ENCODE assay signal across 15 cellular contexts in genomic region chr9:36987891-36988290, GRCh38. TPM values are rescaled to one million over a fixed set of nuclear protein-coding genes. Genes with fewer than 3 reads are reported as not detected.
DNase-seq lines count a peak whose midpoint lies in the region; ATAC-seq lines count a peak whose summit lies in the region.
"Had no signal": no experiment of that assay in that cellular context is flagged by ENCODE, and none has a peak within 500 bp of the region (broad histone marks: within the 10 kb centered on the region; RNA-seq: fewer than 3 reads in every experiment).

No MANE protein-coding gene starts in this region.

- peaks cover 6% of the 10 kb centered on the region for H3K36me3 Mint-ChIP-seq in activated naive CD8-positive, alpha-beta T cell treated with anti-CD3 and anti-CD28 coated beads, Interleukin-2, amount 10 ng/mL, durations not matched to agents 7 days and 5 days
- peaks cover 12% of the 10 kb centered on the region for H3K36me3 Mint-ChIP-seq in activated naive CD8-positive, alpha-beta T cell treated with anti-CD3 and anti-CD28 coated beads for 36 hours
- peaks cover 63 to 75% of the 10 kb centered on the region in 2 donors for H3K36me3 Mint-ChIP-seq in stimulated activated naive B cell treated with anti-CD40 and anti-IgM and Interleukin-4, amounts not matched to agents 10 μg/mL and 1 μg/mL and 100 μg/mL, for 72 hours

- H3K27me3 Mint-ChIP-seq in activated naive CD8-positive, alpha-beta T cell treated with anti-CD3 and anti-CD28 coated beads, Interleukin-2, amount 10 ng/mL, durations not matched to agents 7 days and 5 days, result peaks cover 75% of the 10 kb centered on the region
- peaks cover 78% of the 10 kb centered on the region for H3K27me3 Mint-ChIP-seq in activated naive CD8-positive, alpha-beta T cell treated with anti-CD3 and anti-CD28 coated beads for 36 hours
- no peaks in the 10 kb centered on the region for H3K27me3 Mint-ChIP-seq in stimulated activated naive B cell treated with anti-CD40 and anti-IgM and Interleukin-4, amounts not matched to agents 10 μg/mL and 1 μg/mL and 100 μg/mL, for 72 hours

- no peak overlapping the region for H3K27ac Mint-ChIP-seq in activated naive CD8-positive, alpha-beta T cell treated with anti-CD3 and anti-CD28 coated beads, Interleukin-2, amount 10 ng/mL, durations not matched to agents 7 days and 5 days
- H3K27ac Mint-ChIP-seq in activated naive CD8-positive, alpha-beta T cell treated with anti-CD3 and anti-CD28 coated beads for 36 hours, result no peak overlapping the region
- H3K27ac Mint-ChIP-seq in stimulated activated naive B cell treated with anti-CD40 and anti-IgM and Interleukin-4, amounts not matched to agents 10 μg/mL and 1 μg/mL and 100 μg/mL, for 72 hours, result peak overlapping the region; percentile 95
- H3K27ac Mint-ChIP-seq: natural killer cell treated with Interleukin-12 subunit alpha and Interleukin-12 subunit beta and Interleukin-15 and Interleukin-18, amount 100 ng/mL, for 72 hours had no signal

- peaks cover 18% of the 10 kb centered on the region for H3K9me3 Mint-ChIP-seq in activated naive CD8-positive, alpha-beta T cell treated with anti-CD3 and anti-CD28 coated beads, Interleukin-2, amount 10 ng/mL, durations not matched to agents 7 days and 5 days
- peaks cover 13% of the 10 kb centered on the region for H3K9me3 Mint-ChIP-seq in activated naive CD8-positive, alpha-beta T cell treated with anti-CD3 and anti-CD28 coated beads for 36 hours
- peaks cover 4 to 8% of the 10 kb centered on the region in 2 donors for H3K9me3 Mint-ChIP-seq in stimulated activated naive B cell treated with anti-CD40 and anti-IgM and Interleukin-4, amounts not matched to agents 10 μg/mL and 1 μg/mL and 100 μg/mL, for 72 hours

- H3K4me3 Mint-ChIP-seq in activated naive CD8-positive, alpha-beta T cell treated with anti-CD3 and anti-CD28 coated beads, Interleukin-2, amount 10 ng/mL, durations not matched to agents 7 days and 5 days, result peak overlapping the region; percentile 65
- no peak overlapping the region for H3K4me3 Mint-ChIP-seq in activated naive CD8-positive, alpha-beta T cell treated with anti-CD3 and anti-CD28 coated beads for 36 hours
- peak overlapping the region; percentile 81 to 83 for H3K4me3 Mint-ChIP-seq in stimulated activated naive B cell treated with anti-CD40 and anti-IgM and Interleukin-4, amounts not matched to agents 10 μg/mL and 1 μg/mL and 100 μg/mL, for 72 hours
- H3K4me3 Mint-ChIP-seq: natural killer cell treated with Interleukin-12 subunit alpha and Interleukin-12 subunit beta and Interleukin-15 and Interleukin-18, amount 100 ng/mL, for 72 hours had no signal

- no peak for DNase-seq in activated naive CD8-positive, alpha-beta T cell treated with anti-CD3 and anti-CD28 coated beads, Interleukin-2, amount 10 ng/mL, durations not matched to agents 7 days and 5 days
- no peak for DNase-seq in activated naive CD8-positive, alpha-beta T cell treated with anti-CD3 and anti-CD28 coated beads for 36 hours
- DNase-seq in M059J (ENCODE audit: low read depth), result peak; percentile 82
- DNase-seq in fibroblast of peridontal ligament (ENCODE audit: extremely low read depth), result peak; percentile 7
- no peak for DNase-seq in stimulated activated naive B cell treated with anti-CD40 and anti-IgM and Interleukin-4, amounts not matched to agents 10 μg/mL and 1 μg/mL and 100 μg/mL, for 72 hours
- DNase-seq in HUDEP-2 (lab: John Stamatoyannopoulos, UW; ENCODE audit: unreplicated experiment in 76 of 76), result no peak
- no peak for DNase-seq in NCI-H2227 treated with DMSO at 0.1 percent for 48 hours (lab: John Stamatoyannopoulos, UW)
- DNase-seq: activated CD4-positive, alpha-beta T cell treated with anti-CD3 and anti-CD28 coated beads, Interleukin-2, amount 50 U/mL, for 4 hours; GDM1; NCI-H2081; NK-92 treated with Interleukin-12 subunit alpha and Interleukin-12 subunit beta, amount 100 ng/mL, for 24 hours; SW 1271; uterus had no signal

- POLR2A ChIA-PET in activated naive CD8-positive, alpha-beta T cell treated with anti-CD3 and anti-CD28 coated beads, Interleukin-2, amount 10 ng/mL, durations not matched to agents 7 days and 5 days (lab: Charles Lee), result no interaction called here

- ATAC-seq in activated naive CD8-positive, alpha-beta T cell treated with anti-CD3 and anti-CD28 coated beads, Interleukin-2, amount 10 ng/mL, durations not matched to agents 7 days and 5 days (ENCODE audit: low read depth), result no peak
- peak; percentile 55 to 58 for ATAC-seq in stimulated activated naive B cell treated with anti-CD40 and anti-IgM and Interleukin-4, amounts not matched to agents 10 μg/mL and 1 μg/mL and 100 μg/mL, for 72 hours (replicated peaks)
- no peak for ATAC-seq in HG03175 (IDR thresholded peaks at IDR 0.05; ENCODE audit: unreplicated experiment)
- ATAC-seq: natural killer cell treated with Interleukin-12 subunit alpha and Interleukin-12 subunit beta and Interleukin-15 and Interleukin-18, amount 100 ng/mL, for 72 hours had no signal

- H3K4me1 Mint-ChIP-seq in activated naive CD8-positive, alpha-beta T cell treated with anti-CD3 and anti-CD28 coated beads, Interleukin-2, amount 10 ng/mL, durations not matched to agents 7 days and 5 days, result peaks cover 12% of the 10 kb centered on the region
- H3K4me1 Mint-ChIP-seq in activated naive CD8-positive, alpha-beta T cell treated with anti-CD3 and anti-CD28 coated beads for 36 hours, result peaks cover 14% of the 10 kb centered on the region
- peaks cover 63 to 89% of the 10 kb centered on the region in 2 donors for H3K4me1 Mint-ChIP-seq in stimulated activated naive B cell treated with anti-CD40 and anti-IgM and Interleukin-4, amounts not matched to agents 10 μg/mL and 1 μg/mL and 100 μg/mL, for 72 hours

RNA-seq across cellular contexts. Expression of gene PAX5, which starts 46.2 kb away (rescaled TPM):
- 1 to 10 TPM in 1 of 2 experiments, under 1 TPM in 1; 0.89 to 1.1 TPM for total RNA-seq in activated naive CD8-positive, alpha-beta T cell treated with anti-CD3 and anti-CD28 coated beads, Interleukin-2, amount 10 ng/mL, durations not matched to agents 7 days and 5 days
- 1 to 10 TPM; 2.2 to 2.4 TPM for total RNA-seq in activated naive CD8-positive, alpha-beta T cell treated with anti-CD3 and anti-CD28 coated beads for 36 hours
- not detected in 2 replicates for total RNA-seq in M059J (2014; rRNA removed; shearing (Covaris generic))

Comparison
In these comparisons a context has a peak if more than half of its experiments do, and no peak if none do; other contexts are left out.
1. ATAC-seq: peak in stimulated activated naive B cell treated with anti-CD40 and anti-IgM and Interleukin-4, amounts not matched to agents 10 μg/mL and 1 μg/mL and 100 μg/mL, for 72 hours (2 of 2); none in activated naive CD8-positive, alpha-beta T cell treated with anti-CD3 and anti-CD28 coated beads, Interleukin-2, amount 10 ng/mL, durations not matched to agents 7 days and 5 days (single experiment) and HG03175 (single experiment).
2. DNase-seq: peak in M059J (single experiment) and fibroblast of peridontal ligament (single experiment); none in activated naive CD8-positive, alpha-beta T cell treated with anti-CD3 and anti-CD28 coated beads, Interleukin-2, amount 10 ng/mL, durations not matched to agents 7 days and 5 days (single experiment), activated naive CD8-positive, alpha-beta T cell treated with anti-CD3 and anti-CD28 coated beads for 36 hours (single experiment), stimulated activated naive B cell treated with anti-CD40 and anti-IgM and Interleukin-4, amounts not matched to agents 10 μg/mL and 1 μg/mL and 100 μg/mL, for 72 hours (single experiment), HUDEP-2 (0 of 76) and NCI-H2227 treated with DMSO at 0.1 percent for 48 hours (single experiment).